ENCODE assay signal across 12 cellular contexts in genomic region chr5:127838661-127839060, GRCh38.
DNase-seq lines count a peak whose midpoint lies in the region; ATAC-seq, FAIRE-seq and TF ChIP-seq lines count a peak whose summit lies in the region.
"Had no signal": no experiment of that assay in that cellular context is flagged by ENCODE, and none has a peak within 500 bp of the region (broad histone marks: within the 10 kb centered on the region; RNA-seq: fewer than 3 reads in every experiment).

No MANE protein-coding gene starts in this region.

- no peak for FAIRE-seq in GM12892 (lab: Jason Lieb, UNC)
- FAIRE-seq: HepG2 had no signal

- H3K27ac ChIP-seq in DOHH2 (ENCODE audit: low read depth, low read length) (no peak overlapping the region), left lung (no peak overlapping the region)
- H3K27ac ChIP-seq: vagina had no signal

- DNase-seq in HT-29 (ENCODE audit: low spot score), result peak; percentile 58
- peak; percentile 20 for DNase-seq in astrocyte of the spinal cord (ENCODE audit: low read depth, low spot score)
- DNase-seq in left lung, result no peak
- DNase-seq in stimulated activated naive CD4-positive, alpha-beta T cell treated with Interleukin-2 at 50 U/mL for 16 hours (lab: John Stamatoyannopoulos, UW), result no peak
- no peak for DNase-seq in GM12892 (ENCODE audit: insufficient read length)
- DNase-seq in SK-N-DZ (ENCODE audit: low spot score), result no peak
- no peak for DNase-seq in mesothelial cell of epicardium (ENCODE audit: low spot score in 2 of 2, unreplicated experiment in 2 of 2)
- DNase-seq: hypothalamus had no signal

- H3K27ac Mint-ChIP-seq in mesothelial cell of epicardium, result no peak overlapping the region
- H3K27ac Mint-ChIP-seq: activated T-cell treated with anti-CD3 and anti-CD28 coated beads, Interleukin-2, amount 50 U/mL, for 72 hours had no signal

- H3K9me2 ChIP-seq in DOHH2 (replicated peaks; ENCODE audit: control insufficient read depth, low read length), result no peaks in the 10 kb centered on the region

- H3K4me3 ChIP-seq in DOHH2 (ENCODE audit: low read length) (no peak overlapping the region), astrocyte of the spinal cord (ENCODE audit: low read depth, low read length) (no peak overlapping the region), left lung (no peak overlapping the region)
- H3K4me3 ChIP-seq: vagina had no signal

- H3K9me3 ChIP-seq in DOHH2 (ENCODE audit: control insufficient read depth, insufficient read depth, low read length) (peaks cover 3% of the 10 kb centered on the region; the same call in 1 of the 2 replicates), left lung (peaks cover 0 to 2% of the 10 kb centered on the region in 2 donors)
- H3K9me3 ChIP-seq: vagina had no signal

- H3K27me3 Mint-ChIP-seq in mesothelial cell of epicardium (ENCODE audit: low read depth), result no peaks in the 10 kb centered on the region

- H3K27me3 ChIP-seq in DOHH2 (ENCODE audit: control insufficient read depth, low read length) (no peaks in the 10 kb centered on the region), left lung (no peaks in the 10 kb centered on the region)
- H3K27me3 ChIP-seq: vagina had no signal

- TF ChIP-seq CTCF in DOHH2 (IDR thresholded peaks at IDR 0.05; ENCODE audit: low read depth, low read length, poor library complexity, severe bottlenecking) (no peak), astrocyte of the spinal cord (IDR thresholded peaks at IDR 0.05; ENCODE audit: low read depth, low read length) (no peak), left lung (IDR thresholded peaks at IDR 0.05) (no peak), mesothelial cell of epicardium (IDR thresholded peaks at IDR 0.05; ENCODE audit: unreplicated experiment) (no peak)

- H3K9me3 Mint-ChIP-seq in mesothelial cell of epicardium, result peaks cover 4% of the 10 kb centered on the region
- H3K9me3 Mint-ChIP-seq: activated T-cell treated with anti-CD3 and anti-CD28 coated beads, Interleukin-2, amount 50 U/mL, for 72 hours had no signal

- 0 out of 2 replicates have a peak, but pooled peaks cover 7% of the 10 kb centered on the region for H3F3A ChIP-seq in DOHH2 (ENCODE audit: control insufficient read depth, insufficient read depth)

- H3K36me3 Mint-ChIP-seq in mesothelial cell of epicardium, result no peaks in the 10 kb centered on the region

- intact Hi-C loops in left lung (cut with DNase I), result no loop called here

- H4K20me1 ChIP-seq in DOHH2 (ENCODE audit: control insufficient read depth, insufficient read depth, low read depth, low read length), result no peaks in the 10 kb centered on the region

- peaks cover 43% of the 10 kb centered on the region for H3K4me1 ChIP-seq in DOHH2 (ENCODE audit: control insufficient read depth, low read length)
- H3K4me1 ChIP-seq in left lung, result peaks cover 0 to 13% of the 10 kb centered on the region in 2 donors

- no peaks in the 10 kb centered on the region for H3K4me1 Mint-ChIP-seq in mesothelial cell of epicardium

- in situ Hi-C loops in astrocyte of the spinal cord (cut with HindIII; ENCODE audit: low sequenced_read_pairs), result no loop called here

- H3K36me3 ChIP-seq in DOHH2 (ENCODE audit: control insufficient read depth, low read length) (no peaks in the 10 kb centered on the region), left lung (no peaks in the 10 kb centered on the region)
- H3K36me3 ChIP-seq: vagina had no signal

- no peak overlapping the region for H3K4me3 Mint-ChIP-seq in mesothelial cell of epicardium
- H3K4me3 Mint-ChIP-seq: activated T-cell treated with anti-CD3 and anti-CD28 coated beads, Interleukin-2, amount 50 U/mL, for 72 hours had no signal

- TF ChIP-seq POLR2A in GM12892 (IDR thresholded peaks at IDR 0.05; ENCODE audit: low read depth, low read length), result no peak

- H3K79me2 ChIP-seq in DOHH2 (ENCODE audit: control insufficient read depth, low read length), result no peaks in the 10 kb centered on the region

- ATAC-seq in left lung, result peak; percentile 82
- ATAC-seq: HepG2 had no signal

- H3K4me2 ChIP-seq in DOHH2 (ENCODE audit: low read length), result peak overlapping the region; percentile 17; the same call in 1 of the 2 replicates

Comparison
In these comparisons a context has a peak if more than half of its experiments do, and no peak if none do; other contexts are left out.
1. DNase-seq: peak in HT-29 (single experiment) and astrocyte of the spinal cord (single experiment); none in left lung (0 of 2), stimulated activated naive CD4-positive, alpha-beta T cell treated with Interleukin-2 at 50 U/mL for 16 hours (single experiment), GM12892 (single experiment), SK-N-DZ (single experiment) and mesothelial cell of epicardium (0 of 2).